In the genomic region with DNA sequence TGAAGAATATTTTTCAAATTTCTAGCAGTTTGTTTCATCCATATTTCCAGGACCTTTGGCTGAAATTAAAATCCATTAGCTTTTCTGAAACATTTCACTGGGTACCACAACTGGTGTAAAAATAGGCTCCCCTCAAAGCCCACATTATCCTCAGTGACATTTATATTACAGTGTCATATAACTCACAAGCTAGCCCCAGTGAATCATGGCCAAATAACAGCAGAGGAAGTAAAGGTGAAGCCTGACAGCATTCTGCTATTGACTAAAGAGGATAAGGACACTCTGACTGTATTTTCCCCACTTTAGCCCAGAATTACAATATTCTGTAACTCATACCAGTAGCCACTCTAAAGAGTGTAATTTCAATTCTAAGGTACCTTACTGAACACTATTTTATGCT, we compare ENCODE assay signal across 1 cellular context.
A peak's percentile ranks its signal among the peaks of the same experiment; 100 is the strongest.
TF ChIP-seq lines count a peak whose summit lies in the region.

No MANE protein-coding gene starts in this region.

TF ChIP-seq in endothelial cell of umbilical vein, 7 proteins besides CTCF, POLR2A, EP300 and RAD21:
- TF ChIP-seq, protein P1, sequence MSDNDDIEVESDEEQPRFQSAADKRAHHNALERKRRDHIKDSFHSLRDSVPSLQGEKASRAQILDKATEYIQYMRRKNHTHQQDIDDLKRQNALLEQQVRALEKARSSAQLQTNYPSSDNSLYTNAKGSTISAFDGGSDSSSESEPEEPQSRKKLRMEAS (IDR thresholded peaks at IDR 0.05; ENCODE audit: insufficient read depth, insufficient read length), result no peak
- TF ChIP-seq JUN (IDR thresholded peaks at IDR 0.05; ENCODE audit: borderline replicate concordance, insufficient read depth, insufficient read length, low read depth) (no peak), MYC (IDR thresholded peaks at IDR 0.05; ENCODE audit: low read depth, low read length) (no peak), EZH2 (IDR thresholded peaks at IDR 0.05; ENCODE audit: borderline replicate concordance, low read depth, low read length, severe bottlenecking) (no peak), FOS (IDR thresholded peaks at IDR 0.05; ENCODE audit: borderline replicate concordance, insufficient read depth, low read length) (peak; percentile 15)
